7 cellular contexts compared by ENCODE assay signal in genomic region chr7:72078301-72078700, GRCh38.
"Had no signal": no experiment of that assay in that cellular context is flagged by ENCODE, and none has a peak within 500 bp of the region (broad histone marks: within the 10 kb centered on the region; RNA-seq: fewer than 3 reads in every experiment).

No MANE protein-coding gene starts in this region.

- H3K27ac ChIP-seq: HL-60 had no signal

- ATAC-seq: GM23338, HCT116, HepG2 had no signal

- H3K9me3 ChIP-seq: HAP-1 had no signal

- DNase-seq: H7, HFFc6 had no signal

- H3K4me1 ChIP-seq: HAP-1 had no signal

- H3K4me2 ChIP-seq: GM23338 had no signal

- H3K36me3 ChIP-seq: HAP-1 had no signal

- H3K4me3 ChIP-seq: GM23338, HAP-1 had no signal

- H2AFZ ChIP-seq: GM23338 had no signal
